1 cellular context compared by ENCODE assay signal in the genomic region with DNA sequence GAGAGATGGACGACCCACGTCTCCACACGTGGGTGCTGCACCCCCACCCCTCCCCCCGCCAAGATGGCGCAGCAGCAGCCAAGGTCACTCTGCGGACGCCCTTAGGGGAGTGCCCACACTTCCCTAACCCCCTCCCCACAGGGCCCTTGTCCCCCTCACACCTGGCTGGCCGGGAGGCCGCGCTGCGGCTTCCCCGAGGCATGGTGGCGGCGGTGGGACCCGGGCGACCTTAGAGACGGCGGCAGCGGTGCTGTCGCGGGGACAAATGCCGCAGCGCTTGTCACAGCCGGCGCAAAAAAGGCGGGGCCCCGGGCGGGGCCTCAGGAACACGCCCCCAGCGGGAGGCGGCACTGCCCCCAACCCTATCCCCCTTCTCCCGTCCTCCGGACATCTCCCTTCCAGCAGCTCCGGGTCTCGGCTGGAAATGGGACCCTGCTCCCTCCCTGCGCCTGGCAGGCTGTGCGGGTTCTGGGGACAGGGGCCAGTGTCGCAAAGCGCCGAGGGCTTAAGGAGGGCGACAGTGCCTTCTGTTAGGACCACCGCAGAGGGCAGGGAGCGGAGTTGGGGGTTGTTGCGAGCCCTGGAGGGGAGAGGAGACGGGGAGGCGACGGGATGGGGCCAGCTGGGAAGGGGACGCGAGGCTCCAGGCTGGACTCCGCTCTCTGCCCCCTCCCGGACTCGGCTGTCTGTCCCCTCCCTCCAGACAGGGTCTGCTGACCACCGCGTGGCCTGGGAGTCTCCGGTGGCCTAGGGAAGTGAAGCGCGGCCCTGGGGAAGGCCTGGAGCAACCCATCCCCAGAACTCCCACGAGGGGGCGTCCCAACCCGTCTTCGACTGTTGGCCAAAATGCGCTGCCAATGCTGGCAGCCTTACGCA.
TF ChIP-seq lines count a peak whose summit lies in the region.

TSS of gene CHCHD10 (minus strand) at position 300 of the 876 bp plus-strand sequence. CDS start at position 202, 98 bp downstream.

TF ChIP-seq in K562, 482 proteins besides CTCF, POLR2A, EP300 and RAD21 (continued from another document and continues in another):
- TF ChIP-seq ZNF277 (CRISPR knock-in tag; IDR thresholded peaks at IDR 0.05; ENCODE audit: borderline replicate concordance): no peak
- no peak for TF ChIP-seq RBM25 (IDR thresholded peaks at IDR 0.05; ENCODE audit: low read depth, low read length, severe bottlenecking)
- TF ChIP-seq, protein P1, sequence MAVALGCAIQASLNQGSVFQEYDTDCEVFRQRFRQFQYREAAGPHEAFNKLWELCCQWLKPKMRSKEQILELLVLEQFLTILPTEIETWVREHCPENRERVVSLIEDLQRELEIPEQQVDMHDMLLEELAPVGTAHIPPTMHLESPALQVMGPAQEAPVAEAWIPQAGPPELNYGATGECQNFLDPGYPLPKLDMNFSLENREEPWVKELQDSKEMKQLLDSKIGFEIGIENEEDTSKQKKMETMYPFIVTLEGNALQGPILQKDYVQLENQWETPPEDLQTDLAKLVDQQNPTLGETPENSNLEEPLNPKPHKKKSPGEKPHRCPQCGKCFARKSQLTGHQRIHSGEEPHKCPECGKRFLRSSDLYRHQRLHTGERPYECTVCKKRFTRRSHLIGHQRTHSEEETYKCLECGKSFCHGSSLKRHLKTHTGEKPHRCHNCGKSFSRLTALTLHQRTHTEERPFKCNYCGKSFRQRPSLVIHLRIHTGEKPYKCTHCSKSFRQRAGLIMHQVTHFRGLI (CRISPR knock-in tag; IDR thresholded peaks at IDR 0.05): no peak
- TF ChIP-seq ETV1 (tag; conservative IDR thresholded peaks at IDR 0.05; ENCODE audit: low read depth): no peak
- TF ChIP-seq HDAC3 (IDR thresholded peaks at IDR 0.05; ENCODE audit: borderline replicate concordance, partially characterized antibody): no peak
- no peak for TF ChIP-seq JUNB (CRISPR knock-in tag; conservative IDR thresholded peaks at IDR 0.05)
- TF ChIP-seq ZKSCAN8 (CRISPR knock-in tag; IDR thresholded peaks at IDR 0.05): no peak
- no peak for TF ChIP-seq BMI1 (IDR thresholded peaks at IDR 0.05; ENCODE audit: low read length)
- peak; percentile 83 for TF ChIP-seq TAF9B (IDR thresholded peaks at IDR 0.05; ENCODE audit: partially characterized antibody)
- no peak for TF ChIP-seq PHTF2 (CRISPR knock-in tag; IDR thresholded peaks at IDR 0.05)
- TF ChIP-seq, protein P2, sequence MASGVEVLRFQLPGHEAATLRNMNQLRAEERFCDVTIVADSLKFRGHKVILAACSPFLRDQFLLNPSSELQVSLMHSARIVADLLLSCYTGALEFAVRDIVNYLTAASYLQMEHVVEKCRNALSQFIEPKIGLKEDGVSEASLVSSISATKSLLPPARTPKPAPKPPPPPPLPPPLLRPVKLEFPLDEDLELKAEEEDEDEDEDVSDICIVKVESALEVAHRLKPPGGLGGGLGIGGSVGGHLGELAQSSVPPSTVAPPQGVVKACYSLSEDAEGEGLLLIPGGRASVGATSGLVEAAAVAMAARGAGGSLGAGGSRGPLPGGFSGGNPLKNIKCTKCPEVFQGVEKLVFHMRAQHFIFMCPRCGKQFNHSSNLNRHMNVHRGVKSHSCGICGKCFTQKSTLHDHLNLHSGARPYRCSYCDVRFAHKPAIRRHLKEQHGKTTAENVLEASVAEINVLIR (CRISPR knock-in tag; IDR thresholded peaks at IDR 0.05): 0 out of 2 replicates have a peak, but pooled peaks have one; percentile 26
- TF ChIP-seq ZNF311 (CRISPR knock-in tag; IDR thresholded peaks at IDR 0.05): peak; percentile 74; the same call in 1 of the 2 replicates
- TF ChIP-seq CBX2 (IDR thresholded peaks at IDR 0.05; ENCODE audit: insufficient read depth, low read length, poor library complexity, severe bottlenecking): no peak
- TF ChIP-seq SLC30A9 (CRISPR knock-in tag; IDR thresholded peaks at IDR 0.05): no peak
- TF ChIP-seq HDAC8 (tag; IDR thresholded peaks at IDR 0.05): peak; percentile 19; the same call in 1 of the 2 replicates
- no peak for TF ChIP-seq ESRRB (CRISPR knock-in tag; IDR thresholded peaks at IDR 0.05; ENCODE audit: borderline replicate concordance)
- no peak for TF ChIP-seq ERF (CRISPR knock-in tag; IDR thresholded peaks at IDR 0.05)
- TF ChIP-seq RB1 (IDR thresholded peaks at IDR 0.05; ENCODE audit: low read depth): peak; percentile 73
- no peak for TF ChIP-seq CEBPB (tag; IDR thresholded peaks at IDR 0.05)
- no peak for TF ChIP-seq STAG1 (CRISPR knock-in tag; IDR thresholded peaks at IDR 0.05; ENCODE audit: borderline replicate concordance)
- TF ChIP-seq NCOA1 (IDR thresholded peaks at IDR 0.05; ENCODE audit: low read depth): 0 out of 2 replicates have a peak, but pooled peaks have one; percentile 6
- TF ChIP-seq TEAD2 (tag; IDR thresholded peaks at IDR 0.05): no peak
- TF ChIP-seq RBM39 (optimal IDR thresholded peaks at IDR 0.05; ENCODE audit: low read depth, low read length): no peak
- TF ChIP-seq CHCHD3 (CRISPR knock-in tag; IDR thresholded peaks at IDR 0.05): no peak
- TF ChIP-seq THRB (CRISPR knock-in tag; conservative IDR thresholded peaks at IDR 0.05): peak; percentile 62; the same call in 1 of the 2 replicates
- no peak for TF ChIP-seq JUND (IDR thresholded peaks at IDR 0.05; ENCODE audit: borderline replicate concordance, low read depth, low read length)
- no peak for TF ChIP-seq JUND (tag; IDR thresholded peaks at IDR 0.05; ENCODE audit: borderline replicate concordance, low read depth, low read length)
- TF ChIP-seq, protein P3, sequence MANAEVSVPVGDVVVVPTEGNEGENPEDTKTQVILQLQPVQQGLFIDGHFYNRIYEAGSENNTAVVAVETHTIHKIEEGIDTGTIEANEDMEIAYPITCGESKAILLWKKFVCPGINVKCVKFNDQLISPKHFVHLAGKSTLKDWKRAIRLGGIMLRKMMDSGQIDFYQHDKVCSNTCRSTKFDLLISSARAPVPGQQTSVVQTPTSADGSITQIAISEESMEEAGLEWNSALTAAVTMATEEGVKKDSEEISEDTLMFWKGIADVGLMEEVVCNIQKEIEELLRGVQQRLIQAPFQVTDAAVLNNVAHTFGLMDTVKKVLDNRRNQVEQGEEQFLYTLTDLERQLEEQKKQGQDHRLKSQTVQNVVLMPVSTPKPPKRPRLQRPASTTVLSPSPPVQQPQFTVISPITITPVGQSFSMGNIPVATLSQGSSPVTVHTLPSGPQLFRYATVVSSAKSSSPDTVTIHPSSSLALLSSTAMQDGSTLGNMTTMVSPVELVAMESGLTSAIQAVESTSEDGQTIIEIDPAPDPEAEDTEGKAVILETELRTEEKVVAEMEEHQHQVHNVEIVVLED (CRISPR knock-in tag; IDR thresholded peaks at IDR 0.05): peak; percentile 54; the same call in 1 of the 2 replicates
- no peak for TF ChIP-seq BACH1 (tag; IDR thresholded peaks at IDR 0.05)
- TF ChIP-seq ZBTB8A (IDR thresholded peaks at IDR 0.05; ENCODE audit: partially characterized antibody): no peak
- TF ChIP-seq ZNF444 (CRISPR knock-in tag; IDR thresholded peaks at IDR 0.05): no peak
- peak; percentile 64 for TF ChIP-seq KDM5B (IDR thresholded peaks at IDR 0.05; ENCODE audit: insufficient replicate concordance, low read depth, low read length)
- no peak for TF ChIP-seq NFIX (CRISPR knock-in tag; IDR thresholded peaks at IDR 0.05; ENCODE audit: low read depth)
- no peak for TF ChIP-seq MCM7 (IDR thresholded peaks at IDR 0.05)
- TF ChIP-seq TCF3 (CRISPR knock-in tag; IDR thresholded peaks at IDR 0.05): no peak; the same call in 1 of the 2 replicates
- TF ChIP-seq TOE1 (IDR thresholded peaks at IDR 0.05; ENCODE audit: borderline replicate concordance): peak; percentile 47; the same call in 1 of the 2 replicates
- no peak for TF ChIP-seq TOE1 (CRISPR knock-in tag; IDR thresholded peaks at IDR 0.05; ENCODE audit: borderline replicate concordance, low read depth)
- TF ChIP-seq ZNF407 (IDR thresholded peaks at IDR 0.05; ENCODE audit: low read depth): no peak
- no peak for TF ChIP-seq KLF16 (IDR thresholded peaks at IDR 0.05)
- TF ChIP-seq E2F3 (CRISPR knock-in tag; IDR thresholded peaks at IDR 0.05): 0 out of 2 replicates have a peak, but pooled peaks have one; percentile 37
- no peak for TF ChIP-seq RBM14 (IDR thresholded peaks at IDR 0.05; ENCODE audit: borderline replicate concordance, insufficient read depth, low read depth, low read length)
- no peak for TF ChIP-seq ATF1 (CRISPR knock-in tag; IDR thresholded peaks at IDR 0.05)
- TF ChIP-seq ATF1 (tag; IDR thresholded peaks at IDR 0.05): peak; percentile 62
- TF ChIP-seq ZBTB2 (IDR thresholded peaks at IDR 0.05): no peak
